In genomic region chr6:158049055-158050028, GRCh38 we compare ENCODE assay signal across 22 cellular contexts.
A peak's percentile ranks its signal among the peaks of the same experiment; 100 is the strongest.
DNase-seq lines count a peak whose midpoint lies in the region; ATAC-seq and TF ChIP-seq lines count a peak whose summit lies in the region.
"Had no signal": no experiment of that assay in that cellular context is flagged by ENCODE, and none has a peak within 500 bp of the region (broad histone marks: within the 10 kb centered on the region; RNA-seq: fewer than 3 reads in every experiment).

No MANE protein-coding gene starts in this region.

- H3K9me3 Mint-ChIP-seq in chondrocyte (ENCODE audit: low read depth): no peaks in the 10 kb centered on the region
- no peaks in the 10 kb centered on the region for H3K9me3 Mint-ChIP-seq in stimulated activated effector memory CD8-positive, alpha-beta T cell treated with anti-CD3 and anti-CD28 coated beads, Interleukin-12 subunit alpha, Interleukin-12 subunit beta, amount 100 ng/mL, for 72 hours
- H3K9me3 Mint-ChIP-seq: activated B cell treated with CpG ODN at 0.5 μM for 24 hours, T-cell had no signal

- H3K27ac Mint-ChIP-seq in chondrocyte (ENCODE audit: unreplicated experiment): no peak overlapping the region
- no peak overlapping the region for H3K27ac Mint-ChIP-seq in stimulated activated effector memory CD8-positive, alpha-beta T cell treated with anti-CD3 and anti-CD28 coated beads, Interleukin-12 subunit alpha, Interleukin-12 subunit beta, amount 100 ng/mL, for 72 hours
- H3K27ac Mint-ChIP-seq: activated B cell treated with CpG ODN at 0.5 μM for 24 hours, B cell, T-cell had no signal

- H3K4me3 ChIP-seq in H7 (ENCODE audit: insufficient read depth, low read depth, low read length) (no peak overlapping the region), SJCRH30 (no peak overlapping the region)
- H3K4me3 ChIP-seq: GM23248, ovary had no signal

- H3K36me3 Mint-ChIP-seq in chondrocyte (ENCODE audit: low read depth): peaks cover 25% of the 10 kb centered on the region
- peaks cover 34% of the 10 kb centered on the region for H3K36me3 Mint-ChIP-seq in stimulated activated effector memory CD8-positive, alpha-beta T cell treated with anti-CD3 and anti-CD28 coated beads, Interleukin-12 subunit alpha, Interleukin-12 subunit beta, amount 100 ng/mL, for 72 hours

- ATAC-seq in HG03342 (IDR thresholded peaks at IDR 0.05; ENCODE audit: unreplicated experiment): no peak
- ATAC-seq in stimulated activated effector memory CD8-positive, alpha-beta T cell treated with anti-CD3 and anti-CD28 coated beads, Interleukin-12 subunit alpha, Interleukin-12 subunit beta, amount 100 ng/mL, for 72 hours: no peak
- ATAC-seq: T-cell had no signal

- H3K4me1 Mint-ChIP-seq in chondrocyte (ENCODE audit: low read depth): peaks cover 12% of the 10 kb centered on the region
- peaks cover 43% of the 10 kb centered on the region for H3K4me1 Mint-ChIP-seq in stimulated activated effector memory CD8-positive, alpha-beta T cell treated with anti-CD3 and anti-CD28 coated beads, Interleukin-12 subunit alpha, Interleukin-12 subunit beta, amount 100 ng/mL, for 72 hours
- H3K4me1 Mint-ChIP-seq: activated B cell treated with CpG ODN at 0.5 μM for 24 hours, B cell had no signal

- no peak overlapping the region for H3K27ac ChIP-seq in SJCRH30
- H3K27ac ChIP-seq: HL-60, ovary had no signal

- peak; percentile 48 for DNase-seq in H7
- peak; percentile 58 for DNase-seq in HPDE6-E6E7 (ENCODE audit: extremely low spot score)
- DNase-seq in chondrocyte (ENCODE audit: low spot score): peak; percentile 89
- peak; percentile 65 for DNase-seq in mesenteric fat pad (ENCODE audit: low spot score)
- no peak for DNase-seq in stimulated activated effector memory CD8-positive, alpha-beta T cell treated with anti-CD3 and anti-CD28 coated beads, Interleukin-12 subunit alpha, Interleukin-12 subunit beta, amount 100 ng/mL, for 72 hours (ENCODE audit: low spot score in 2 of 2)
- no peak for DNase-seq in SJCRH30
- DNase-seq: activated B cell treated with CpG ODN at 0.5 μM for 24 hours; activated CD8-positive, alpha-beta memory T cell treated with anti-CD3 and anti-CD28 coated beads for 24 hours; anterior cingulate cortex; Calu3; foreskin fibroblast; GM23248; Karpas-422; NCI-H1092 treated with DMSO at 0.1 percent for 48 hours; NCI-H2171 treated with DMSO at 0.1 percent for 48 hours; NCI-H774; stimulated activated CD4-positive, alpha-beta T cell treated with anti-CD3 and anti-CD28 coated beads, Interleukin-4, amount 100 ng/mL, for 1 hour; T-cell had no signal

- H3K27me3 ChIP-seq in H7 (ENCODE audit: control insufficient read depth, insufficient read depth, low read length) (no peaks in the 10 kb centered on the region), SJCRH30 (no peaks in the 10 kb centered on the region)
- H3K27me3 ChIP-seq: ovary had no signal

- no peaks in the 10 kb centered on the region; the same call in 1 of the 2 replicates for H3K36me3 ChIP-seq in H7 (replicated peaks; ENCODE audit: control insufficient read depth, insufficient read depth, low read length)
- peaks cover 27% of the 10 kb centered on the region for H3K36me3 ChIP-seq in SJCRH30
- H3K36me3 ChIP-seq: ovary had no signal

- H3K4me1 ChIP-seq in SJCRH30: peaks cover 8% of the 10 kb centered on the region; the same call in 1 of the 2 replicates

- H3K9me3 ChIP-seq in SJCRH30 (replicated peaks): no peaks in the 10 kb centered on the region
- H3K9me3 ChIP-seq: ovary had no signal

- TF ChIP-seq CTCF in chondrocyte (IDR thresholded peaks at IDR 0.05): no peak

- H3K4me3 Mint-ChIP-seq in chondrocyte (ENCODE audit: unreplicated experiment): no peak overlapping the region
- no peak overlapping the region for H3K4me3 Mint-ChIP-seq in stimulated activated effector memory CD8-positive, alpha-beta T cell treated with anti-CD3 and anti-CD28 coated beads, Interleukin-12 subunit alpha, Interleukin-12 subunit beta, amount 100 ng/mL, for 72 hours
- H3K4me3 Mint-ChIP-seq: activated B cell treated with CpG ODN at 0.5 μM for 24 hours, B cell, T-cell had no signal

- no peaks in the 10 kb centered on the region for H3K27me3 Mint-ChIP-seq in chondrocyte (ENCODE audit: low read depth)
- H3K27me3 Mint-ChIP-seq: activated B cell treated with CpG ODN at 0.5 μM for 24 hours, B cell, T-cell had no signal

Comparison
In these comparisons a context has a peak if more than half of its experiments do, and no peak if none do; other contexts are left out.
1. DNase-seq: peak in H7 (single experiment), HPDE6-E6E7 (single experiment), chondrocyte (single experiment) and mesenteric fat pad (single experiment); none in stimulated activated effector memory CD8-positive, alpha-beta T cell treated with anti-CD3 and anti-CD28 coated beads, Interleukin-12 subunit alpha, Interleukin-12 subunit beta, amount 100 ng/mL, for 72 hours (0 of 2) and SJCRH30 (0 of 2).